In the genomic region with DNA sequence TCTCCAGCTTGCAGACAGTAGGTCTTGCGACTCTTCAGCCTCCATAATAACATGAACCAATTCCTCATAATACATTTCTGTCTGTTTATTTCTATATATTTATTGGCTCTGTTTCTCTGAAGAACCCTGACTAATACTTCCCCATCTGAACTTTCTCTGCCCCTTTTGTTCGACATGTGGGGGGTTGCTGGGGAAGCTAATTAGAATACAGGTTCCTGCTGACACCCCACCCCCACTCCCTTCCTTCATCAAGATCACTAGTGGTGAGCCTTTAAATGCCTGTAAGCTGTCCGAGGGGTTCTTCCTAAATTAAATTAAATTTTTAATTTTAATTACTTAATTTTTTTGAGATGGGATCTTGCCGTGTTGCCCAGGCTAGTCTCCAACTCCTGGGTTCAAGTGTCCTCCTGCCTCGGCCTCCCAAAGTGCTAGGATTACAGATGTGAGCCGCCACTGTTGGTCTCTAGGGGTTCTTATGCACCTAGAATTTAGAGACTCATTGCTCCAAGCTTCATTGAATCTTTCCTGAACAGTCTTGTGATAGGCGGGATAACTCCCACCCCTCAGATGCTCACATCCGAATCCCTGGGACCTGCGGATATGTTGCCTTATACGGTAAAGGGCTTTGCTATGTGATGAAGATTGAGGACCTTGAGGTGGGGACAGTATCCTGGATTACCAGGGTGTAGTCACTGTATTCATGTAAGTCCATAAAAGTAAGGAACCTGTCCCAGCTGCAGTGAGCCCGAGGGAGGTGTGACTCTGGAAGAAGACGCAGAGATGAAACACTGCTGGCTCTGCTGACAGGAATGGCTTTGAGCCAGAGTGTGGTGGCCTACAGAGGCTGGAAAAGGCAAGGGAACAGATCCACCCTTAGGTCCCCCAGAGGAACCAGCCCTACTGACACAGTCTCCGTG, we compare ENCODE assay signal across 11 cellular contexts. TPM values are rescaled to one million over a fixed set of nuclear protein-coding genes. Genes with fewer than 3 reads are reported as not detected.
A peak's percentile ranks its signal among the peaks of the same experiment; 100 is the strongest.
DNase-seq lines count a peak whose midpoint lies in the region; ATAC-seq and TF ChIP-seq lines count a peak whose summit lies in the region.
"Had no signal": no experiment of that assay in that cellular context is flagged by ENCODE, and none has a peak within 500 bp of the region (broad histone marks: within the 10 kb centered on the region; RNA-seq: fewer than 3 reads in every experiment).

No MANE protein-coding gene starts in this region.

- H3K27me3 Mint-ChIP-seq in CD14-positive monocyte (ENCODE audit: low read depth in 3 of 3) (peaks cover 0 to 4% (median 1%) of the 10 kb centered on the region in 3 donors), naive B cell (no peaks in the 10 kb centered on the region)

- no peak for TF ChIP-seq CTCF in CD14-positive monocyte (IDR thresholded peaks at IDR 0.05)

- DNase-seq in CD14-positive monocyte (ENCODE audit: low spot score) (no peak), HT-29 (ENCODE audit: low spot score) (peak; percentile 29), naive B cell (no peak), GOT3 (lab: John Stamatoyannopoulos, UW) (no peak), NCI-H2107 treated with DMSO at 0.1 percent for 48 hours (lab: John Stamatoyannopoulos, UW; ENCODE audit: unreplicated experiment) (no peak)
- DNase-seq in activated naive CD4-positive, alpha-beta T cell treated with anti-CD3 and anti-CD28 coated beads, Interleukin-2, amount 50 U/mL, for 72 hours (ENCODE audit: low spot score in 2 of 2): no peak
- DNase-seq in activated CD4-positive, CD25-positive, alpha-beta regulatory T cell treated with anti-CD3 and anti-CD28 coated beads, Interleukin-2, amount 50 U/mL, for 72 hours: no peak
- DNase-seq: activated CD4-positive, CD25-positive, alpha-beta regulatory T cell; stimulated activated CD4-positive, alpha-beta T cell treated with anti-CD3 and anti-CD28 coated beads, Interleukin-4, amount 100 ng/mL, for 1 hour had no signal

- H3K9me3 Mint-ChIP-seq in CD14-positive monocyte: peaks cover 0 to 2% (median 0%) of the 10 kb centered on the region in 7 donors
- no peaks in the 10 kb centered on the region for H3K9me3 Mint-ChIP-seq in activated naive CD4-positive, alpha-beta T cell treated with anti-CD3 and anti-CD28 coated beads, Interleukin-2, amount 50 U/mL, for 72 hours
- no peaks in the 10 kb centered on the region for H3K9me3 Mint-ChIP-seq in naive B cell

- intact Hi-C loops in CD14-positive monocyte (cut with micrococcal nuclease): no loop called here

- H3K4me3 Mint-ChIP-seq in CD14-positive monocyte: no peak overlapping the region
- H3K4me3 Mint-ChIP-seq in naive B cell: peak overlapping the region; percentile 35 to 90 (median 83)

- H3K36me3 Mint-ChIP-seq in CD14-positive monocyte (peaks cover 18 to 19% of the 10 kb centered on the region in 2 donors), naive B cell (no peaks in the 10 kb centered on the region)
- H3K36me3 Mint-ChIP-seq in activated naive CD4-positive, alpha-beta T cell treated with anti-CD3 and anti-CD28 coated beads, Interleukin-2, amount 50 U/mL, for 72 hours: peaks cover 0 to 35% of the 10 kb centered on the region in 2 donors

- H3K4me1 Mint-ChIP-seq in CD14-positive monocyte (peaks cover 88% of the 10 kb centered on the region), naive B cell (peaks cover 83 to 96% (median 91%) of the 10 kb centered on the region in 3 donors)

- H3K27ac Mint-ChIP-seq in CD14-positive monocyte (peak overlapping the region in 4 of 7 donors; percentile 12 to 97 (median 58)), naive B cell (peak overlapping the region; percentile 42 to 97 (median 94))
- peak overlapping the region; percentile 65 to 92 for H3K27ac Mint-ChIP-seq in activated naive CD4-positive, alpha-beta T cell treated with anti-CD3 and anti-CD28 coated beads, Interleukin-2, amount 50 U/mL, for 72 hours

- no peak for ATAC-seq in activated naive CD4-positive, alpha-beta T cell treated with anti-CD3 and anti-CD28 coated beads, Interleukin-2, amount 50 U/mL, for 72 hours
- ATAC-seq in naive B cell (ENCODE audit: low read depth in 2 of 2) (no peak), HG03342 (IDR thresholded peaks at IDR 0.05; ENCODE audit: unreplicated experiment) (no peak)
- ATAC-seq: esophagus mucosa had no signal

RNA-seq across cellular contexts. Expression of a gene that starts 26.2 kb away (rescaled TPM):
- polyA plus RNA-seq in CD14-positive monocyte (10 to 100 TPM; 98.0 to 99.5 TPM), naive B cell (ENCODE audit: low read depth in 6 of 6) (10 to 100 TPM; 49.1 to 92.1 (median 66.7) TPM)
- 151 and 164 TPM in 2 replicates for total RNA-seq in HT-29 (2014; rRNA removed; shearing (Covaris generic))
- 10 to 100 TPM; 46.0 to 96.5 TPM for total RNA-seq in activated naive CD4-positive, alpha-beta T cell treated with anti-CD3 and anti-CD28 coated beads, Interleukin-2, amount 50 U/mL, for 72 hours

Comparison
In these comparisons a context has a peak if more than half of its experiments do, and no peak if none do; other contexts are left out.
1. H3K4me3 Mint-ChIP-seq: peak in naive B cell (8 of 8); none in CD14-positive monocyte (0 of 2).
2. Peak in every context shown above with its lines, with median percentiles within 50 percentile points of each other: H3K27ac Mint-ChIP-seq.